Comparison of ENCODE assay signal across 17 cellular contexts in the genomic region with DNA sequence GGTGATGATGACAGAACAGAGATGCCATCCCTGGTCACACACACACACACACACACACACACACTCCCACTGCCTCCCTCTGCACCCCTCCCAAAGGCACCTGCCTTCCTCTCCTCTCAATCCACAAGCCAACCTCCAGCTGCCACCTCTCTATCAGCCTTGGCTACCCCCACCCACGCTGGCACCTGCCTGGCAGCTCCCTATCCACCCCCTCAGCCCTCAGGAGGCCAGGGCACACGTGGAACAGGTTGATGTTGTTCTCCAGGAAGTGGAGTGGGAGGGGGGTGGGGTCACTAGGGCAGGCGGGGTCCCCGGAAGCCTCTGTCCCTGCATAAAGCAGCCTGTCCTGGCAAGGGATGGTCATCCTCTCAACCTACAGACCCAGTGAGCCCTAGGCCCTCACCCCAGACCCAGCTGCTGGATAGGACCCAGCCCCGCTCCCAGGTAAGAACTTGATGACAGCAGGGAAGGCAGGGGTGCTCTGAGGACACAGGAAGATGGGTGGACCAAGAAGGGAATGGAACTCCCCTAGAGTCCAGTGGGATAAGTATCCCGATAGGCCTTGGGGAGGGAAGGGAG. TPM values are rescaled to one million over a fixed set of nuclear protein-coding genes. Genes with fewer than 3 reads are reported as not detected.
DNase-seq lines count a peak whose midpoint lies in the region; ATAC-seq and TF ChIP-seq lines count a peak whose summit lies in the region.
"Had no signal": no experiment of that assay in that cellular context is flagged by ENCODE, and none has a peak within 500 bp of the region (broad histone marks: within the 10 kb centered on the region; RNA-seq: fewer than 3 reads in every experiment).

A gene with protein sequence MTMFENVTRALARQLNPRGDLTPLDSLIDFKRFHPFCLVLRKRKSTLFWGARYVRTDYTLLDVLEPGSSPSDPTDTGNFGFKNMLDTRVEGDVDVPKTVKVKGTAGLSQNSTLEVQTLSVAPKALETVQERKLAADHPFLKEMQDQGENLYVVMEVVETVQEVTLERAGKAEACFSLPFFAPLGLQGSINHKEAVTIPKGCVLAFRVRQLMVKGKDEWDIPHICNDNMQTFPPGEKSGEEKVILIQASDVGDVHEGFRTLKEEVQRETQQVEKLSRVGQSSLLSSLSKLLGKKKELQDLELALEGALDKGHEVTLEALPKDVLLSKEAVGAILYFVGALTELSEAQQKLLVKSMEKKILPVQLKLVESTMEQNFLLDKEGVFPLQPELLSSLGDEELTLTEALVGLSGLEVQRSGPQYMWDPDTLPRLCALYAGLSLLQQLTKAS (plus strand): TSS at position 363 of the 579 bp plus-strand sequence. CDS start 2,684 bp downstream, outside the sequence.

- no peak within 1 kb of the TSS for H3K4me3 ChIP-seq in right atrium auricular region
- H3K4me3 ChIP-seq: dorsolateral prefrontal cortex, esophagus squamous epithelium, ovary had no signal

- H3K9me3 ChIP-seq in right atrium auricular region = no peaks in the 10 kb centered on the region
- H3K9me3 ChIP-seq: esophagus squamous epithelium, ovary had no signal

- H3K36me3 ChIP-seq in right atrium auricular region = no peaks in the 10 kb centered on the region
- H3K36me3 ChIP-seq: esophagus squamous epithelium, ovary had no signal

- no peak for TF ChIP-seq CTCF in right atrium auricular region (IDR thresholded peaks at IDR 0.05)

- intact Hi-C loops in Right ventricle myocardium superior (cut with DNase I) = no loop called here

- H3K4me3 Mint-ChIP-seq in activated T-helper 17 cell treated with anti-CD3 and anti-CD28 coated beads, Interleukin-2, amount 50 U/mL, for 72 hours = no peak within 1 kb of the TSS
- no peak within 1 kb of the TSS for H3K4me3 Mint-ChIP-seq in stimulated activated memory B cell treated with anti-CD40 and anti-IgM and Interleukin-4, amounts not matched to agents 10 μg/mL and 1 μg/mL and 100 μg/mL, for 72 hours

- no peaks in the 10 kb centered on the region for H3K36me3 Mint-ChIP-seq in activated T-helper 17 cell treated with anti-CD3 and anti-CD28 coated beads, Interleukin-2, amount 50 U/mL, for 72 hours (ENCODE audit: low read depth)
- H3K36me3 Mint-ChIP-seq in stimulated activated memory B cell treated with anti-CD40 and anti-IgM and Interleukin-4, amounts not matched to agents 10 μg/mL and 1 μg/mL and 100 μg/mL, for 72 hours = no peaks in the 10 kb centered on the region
- H3K36me3 Mint-ChIP-seq: IgD-negative memory B cell had no signal

- H3K27ac Mint-ChIP-seq in activated T-helper 17 cell treated with anti-CD3 and anti-CD28 coated beads, Interleukin-2, amount 50 U/mL, for 72 hours = peak within 1 kb of the TSS; percentile 41
- peak within 1 kb of the TSS; percentile 9 for H3K27ac Mint-ChIP-seq in stimulated activated memory B cell treated with anti-CD40 and anti-IgM and Interleukin-4, amounts not matched to agents 10 μg/mL and 1 μg/mL and 100 μg/mL, for 72 hours

- no peak within 1 kb of the TSS for H3K27ac ChIP-seq in right atrium auricular region
- H3K27ac ChIP-seq: esophagus squamous epithelium, ovary had no signal

- H3K9me3 Mint-ChIP-seq in activated T-helper 17 cell treated with anti-CD3 and anti-CD28 coated beads, Interleukin-2, amount 50 U/mL, for 72 hours = no peaks in the 10 kb centered on the region
- no peaks in the 10 kb centered on the region for H3K9me3 Mint-ChIP-seq in stimulated activated memory B cell treated with anti-CD40 and anti-IgM and Interleukin-4, amounts not matched to agents 10 μg/mL and 1 μg/mL and 100 μg/mL, for 72 hours

- peak; percentile 17 for DNase-seq in Right ventricle myocardium superior
- no peak for DNase-seq in right atrium auricular region (ENCODE audit: low spot score)
- peak; percentile 17 for DNase-seq in NCI-H510A treated with DMSO at 0.1 percent for 48 hours (lab: John Stamatoyannopoulos, UW)
- DNase-seq in NCI-H82 (lab: John Stamatoyannopoulos, UW) = no peak
- no peak for DNase-seq in COLO829 (ENCODE audit: low spot score)
- DNase-seq: dorsolateral prefrontal cortex, esophagus squamous epithelium, HCEC 1CT, NCI-H1092, ovary, PC-3 had no signal

- no peaks in the 10 kb centered on the region for H3K27me3 Mint-ChIP-seq in activated T-helper 17 cell treated with anti-CD3 and anti-CD28 coated beads, Interleukin-2, amount 50 U/mL, for 72 hours
- H3K27me3 Mint-ChIP-seq in stimulated activated memory B cell treated with anti-CD40 and anti-IgM and Interleukin-4, amounts not matched to agents 10 μg/mL and 1 μg/mL and 100 μg/mL, for 72 hours = no peaks in the 10 kb centered on the region

- no peaks in the 10 kb centered on the region for H3K27me3 ChIP-seq in right atrium auricular region
- H3K27me3 ChIP-seq: dorsolateral prefrontal cortex, ovary had no signal

- H3K4me1 ChIP-seq in right atrium auricular region = peaks cover 0 to 5% of the 10 kb centered on the region in 2 donors

- ATAC-seq in Right ventricle myocardium superior (ENCODE audit: poor library complexity) (no peak), GM18858 (IDR thresholded peaks at IDR 0.05; ENCODE audit: unreplicated experiment) (no peak)
- ATAC-seq in activated T-helper 17 cell treated with anti-CD3 and anti-CD28 coated beads, Interleukin-2, amount 50 U/mL, for 72 hours (replicated peaks) = no peak
- ATAC-seq in stimulated activated memory B cell treated with anti-CD40 and anti-IgM and Interleukin-4, amounts not matched to agents 10 μg/mL and 1 μg/mL and 100 μg/mL, for 72 hours = no peak
- ATAC-seq: PC-3, SK-N-SH treated with all-trans-retinoic acid at 6 μM for 48 hours had no signal

- peaks cover 12% of the 10 kb centered on the region for H3K4me1 Mint-ChIP-seq in activated T-helper 17 cell treated with anti-CD3 and anti-CD28 coated beads, Interleukin-2, amount 50 U/mL, for 72 hours
- peaks cover 38% of the 10 kb centered on the region for H3K4me1 Mint-ChIP-seq in stimulated activated memory B cell treated with anti-CD40 and anti-IgM and Interleukin-4, amounts not matched to agents 10 μg/mL and 1 μg/mL and 100 μg/mL, for 72 hours

RNA-seq across cellular contexts. Expression of the gene that starts here (rescaled TPM):
- total RNA-seq in Right ventricle myocardium superior = 0.40 TPM
- total RNA-seq in right atrium auricular region = under 1 TPM in 1 of 2 donors, not detected in 1; 0.75 TPM
- total RNA-seq in activated T-helper 17 cell treated with anti-CD3 and anti-CD28 coated beads, Interleukin-2, amount 50 U/mL, for 72 hours = 1 to 10 TPM in 1 of 2 donors, under 1 TPM in 1; 0.63 to 1.1 TPM
- total RNA-seq: NCI-H460, PC-3 had no signal

Comparison
In these comparisons a context has a peak if more than half of its experiments do, and no peak if none do; other contexts are left out.
1. Peak in DNase-seq in Right ventricle myocardium superior; RNA of the gene not detected or under 1 TPM.